ENCODE assay signal across 8 cellular contexts in the genomic region with DNA sequence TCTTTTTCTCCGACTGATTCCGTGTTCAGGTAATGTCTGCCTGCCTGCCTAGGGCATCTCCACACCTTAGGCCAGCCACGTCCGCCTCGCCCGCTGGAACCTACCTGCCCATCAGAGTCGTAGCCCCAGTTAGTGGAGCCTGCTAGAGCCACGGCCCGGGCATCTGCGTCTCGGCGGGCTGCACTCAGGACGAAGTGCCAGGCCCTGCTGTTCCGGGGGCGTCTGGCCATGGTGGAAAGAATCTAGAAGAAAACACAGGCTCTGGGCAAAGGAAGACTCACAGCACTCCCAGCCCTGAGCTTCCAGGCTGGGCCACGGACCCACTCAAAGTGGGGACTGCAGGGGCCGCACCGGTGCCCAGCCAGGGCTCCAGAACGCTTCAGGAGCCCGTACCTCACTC. TPM values are rescaled to one million over a fixed set of nuclear protein-coding genes. Genes with fewer than 3 reads are reported as not detected.
A peak's percentile ranks its signal among the peaks of the same experiment; 100 is the strongest.
DNase-seq lines count a peak whose midpoint lies in the region; ATAC-seq and TF ChIP-seq lines count a peak whose summit lies in the region.

No MANE protein-coding gene starts in this region.

- 13% methylated on average over 18 of the region's 20 CpGs for WGBS in mammary epithelial cell (ENCODE audit: low coverage, missing lambda C conversion rate)
- WGBS in lung, 2 donors = 63 to 79% methylated on average over 20 of the region's 20 CpGs
- 68% methylated on average over 14 of the region's 20 CpGs; no CpG with 5 or more reads in 1 of the 2 donors for WGBS in transverse colon (ENCODE audit: low coverage in 1 of 2), 2 donors

- H3K36me3 Mint-ChIP-seq in activated CD8-positive, alpha-beta memory T cell treated with anti-CD3 and anti-CD28 coated beads, Interleukin-2, amount 10 ng/mL, durations not matched to agents 7 days and 5 days = no peaks in the 10 kb centered on the region

- POLR2A ChIA-PET in HEK293T (lab: Yijun Ruan, JAX) = interaction anchor here (2.3 to 3.3 kb wide), 2 partner anchors 9 to 75 kb away, joined by 11 to 71 read pairs; partner anchors contain the start of genes EME2, MAPK8IP3, MRPS34 and NME3

- no peak for TF ChIP-seq EP300 in transverse colon (IDR thresholded peaks at IDR 0.05; ENCODE audit: low read depth)

- H3K9me3 ChIP-seq in mammary epithelial cell (replicated peaks; ENCODE audit: insufficient read depth, low read length) (no peaks in the 10 kb centered on the region), lung (ENCODE audit: control insufficient read depth in 2 of 2, insufficient read depth in 1 of 2, low read length in 1 of 2) (no peaks in the 10 kb centered on the region), transverse colon (no peaks in the 10 kb centered on the region)

- CTCF ChIA-PET in activated CD8-positive, alpha-beta memory T cell treated with anti-CD3 and anti-CD28 coated beads, Interleukin-2, amount 10 ng/mL, durations not matched to agents 7 days and 5 days (lab: Charles Lee) = interaction anchor here (2.2 to 2.7 kb wide), 2 partner anchors 9 to 43 kb away, joined by 11 to 47 read pairs; partner anchors contain the start of genes EME2, MRPS34 and NME3
- CTCF ChIA-PET in mammary epithelial cell (lab: Charles Lee; ENCODE audit: low non-redundant PET) (no interaction called here), HEK293T (lab: Yijun Ruan, JAX) (no interaction called here)

- peaks cover 24% of the 10 kb centered on the region for H3K4me1 Mint-ChIP-seq in activated CD8-positive, alpha-beta memory T cell treated with anti-CD3 and anti-CD28 coated beads, Interleukin-2, amount 10 ng/mL, durations not matched to agents 7 days and 5 days

- TF ChIP-seq POLR2A in transverse colon (IDR thresholded peaks at IDR 0.05) = no peak

- DNase-seq in activated CD8-positive, alpha-beta memory T cell treated with anti-CD3 and anti-CD28 coated beads, Interleukin-2, amount 10 ng/mL, durations not matched to agents 7 days and 5 days = no peak
- DNase-seq in activated CD8-positive, alpha-beta memory T cell treated with anti-CD3 and anti-CD28 coated beads for 24 hours = no peak
- DNase-seq in mammary epithelial cell (no peak), lung (ENCODE audit: low spot score) (no peak), transverse colon (no peak), A172 (ENCODE audit: low spot score) (no peak), HEK293T (ENCODE audit: extremely low spot score) (no peak), H4 (ENCODE audit: low spot score) (no peak)

- ATAC-seq in activated CD8-positive, alpha-beta memory T cell treated with anti-CD3 and anti-CD28 coated beads, Interleukin-2, amount 10 ng/mL, durations not matched to agents 7 days and 5 days = no peak
- ATAC-seq in lung (ENCODE audit: insufficient read depth, low FRiP score) = no peak

- H3K4me3 ChIP-seq in mammary epithelial cell (replicated peaks in 1 of 3; ENCODE audit: insufficient read depth in 1 of 3, low read depth in 2 of 3, low read length in 3 of 3) (peak overlapping the region; percentile 53 to 83 (median 76)), lung (peak overlapping the region; percentile 81), transverse colon (peak overlapping the region; percentile 70 to 95 (median 86))

- H3K4me2 ChIP-seq in mammary epithelial cell (ENCODE audit: insufficient read depth, low read depth, low read length) = peak overlapping the region; percentile 90

- TF ChIP-seq CTCF in mammary epithelial cell (conservative IDR thresholded peaks at IDR 0.05 in 1 of 2, IDR thresholded peaks at IDR 0.05 in 1 of 2; ENCODE audit: extremely low read depth in 1 of 2, insufficient read depth in 1 of 2, low read depth in 1 of 2, low read length in 2 of 2) (no peak), lung (IDR thresholded peaks at IDR 0.05; ENCODE audit: control extremely low read depth, extremely low read depth) (no peak), transverse colon (IDR thresholded peaks at IDR 0.05) (no peak)

- no peaks in the 10 kb centered on the region for H3K9me3 Mint-ChIP-seq in activated CD8-positive, alpha-beta memory T cell treated with anti-CD3 and anti-CD28 coated beads, Interleukin-2, amount 10 ng/mL, durations not matched to agents 7 days and 5 days (ENCODE audit: low read depth)

- intact Hi-C loops in mammary epithelial cell (cut with micrococcal nuclease) (no loop called here), transverse colon (cut with DNase I; ENCODE audit: low total_unique reads) (no loop called here)

- BruUV-seq in mammary epithelial cell (replicated peaks; lab: Mats Ljungman, UMichigan) = no TSS peak

- peak overlapping the region; percentile 82 for H3K4me3 Mint-ChIP-seq in activated CD8-positive, alpha-beta memory T cell treated with anti-CD3 and anti-CD28 coated beads, Interleukin-2, amount 10 ng/mL, durations not matched to agents 7 days and 5 days

- H3K27ac ChIP-seq in mammary epithelial cell (ENCODE audit: insufficient read depth, low read depth, low read length) (no peak overlapping the region), lung (ENCODE audit: low read depth in 1 of 2, low read length in 1 of 2) (peak overlapping the region in 1 of 2 donors; percentile 78), transverse colon (peak overlapping the region; percentile 89 to 95 (median 92))

- dilution Hi-C loops in mammary epithelial cell (cut with HindIII; ENCODE audit: low sequenced_read_pairs) = loop anchor here (5.0 kb wide), 2 partner anchors 76 to 79 kb away; no protein-coding TSS in a partner anchor

- H3K4me1 ChIP-seq in mammary epithelial cell (ENCODE audit: insufficient read depth, low read length) (peaks cover 30% of the 10 kb centered on the region), lung (ENCODE audit: control insufficient read depth in 2 of 2, insufficient read depth in 2 of 2, low read length in 2 of 2) (peaks cover 0 to 9% of the 10 kb centered on the region in 2 donors), transverse colon (peaks cover 7 to 27% (median 21%) of the 10 kb centered on the region in 4 donors)

- H3K27me3 ChIP-seq in mammary epithelial cell (ENCODE audit: insufficient read depth, low read length) (no peaks in the 10 kb centered on the region), lung (ENCODE audit: control insufficient read depth, insufficient read depth) (no peaks in the 10 kb centered on the region), transverse colon (no peaks in the 10 kb centered on the region)

- H3K79me2 ChIP-seq in mammary epithelial cell (ENCODE audit: insufficient read depth, low read length) = peaks cover 55% of the 10 kb centered on the region

- H4K20me1 ChIP-seq in mammary epithelial cell (ENCODE audit: insufficient read depth, low read length) = no peaks in the 10 kb centered on the region

- H3K27me3 Mint-ChIP-seq in activated CD8-positive, alpha-beta memory T cell treated with anti-CD3 and anti-CD28 coated beads, Interleukin-2, amount 10 ng/mL, durations not matched to agents 7 days and 5 days = no peaks in the 10 kb centered on the region

- H3K36me3 ChIP-seq in mammary epithelial cell (ENCODE audit: insufficient read depth, low read length) = no peaks in the 10 kb centered on the region
- peaks cover 4 to 37% of the 10 kb centered on the region in 2 donors for H3K36me3 ChIP-seq in lung (ENCODE audit: control insufficient read depth in 2 of 2, insufficient read depth in 2 of 2, low read length in 2 of 2)
- peaks cover 0 to 10% (median 5%) of the 10 kb centered on the region in 4 donors for H3K36me3 ChIP-seq in transverse colon

- peak overlapping the region; percentile 54 for H3K9ac ChIP-seq in mammary epithelial cell (ENCODE audit: insufficient read depth, low read length)

- peak overlapping the region; percentile 84 for H3K27ac Mint-ChIP-seq in activated CD8-positive, alpha-beta memory T cell treated with anti-CD3 and anti-CD28 coated beads, Interleukin-2, amount 10 ng/mL, durations not matched to agents 7 days and 5 days

- in situ Hi-C loops in mammary epithelial cell (cut with MboI; ENCODE audit: low sequenced_read_pairs in 2 of 2) (no loop called here), transverse colon (cut with MboI; ENCODE audit: low pct_ligation_motif_present in 1 of 4, low pct_unique_long_range_greater_than_20kb in 1 of 4, low sequenced_read_pairs in 3 of 4) (no loop called here)

- no peak overlapping the region for H2AFZ ChIP-seq in mammary epithelial cell (ENCODE audit: low read depth, low read length)

RNA-seq across cellular contexts. Expression of gene SPSB3, which starts 1.1 kb away (rescaled TPM):
- total RNA-seq in activated CD8-positive, alpha-beta memory T cell treated with anti-CD3 and anti-CD28 coated beads, Interleukin-2, amount 10 ng/mL, durations not matched to agents 7 days and 5 days = 10 to 100 TPM; 35.7 to 36.5 TPM
- total RNA-seq in mammary epithelial cell = 10 to 100 TPM; 20.9 to 43.0 TPM
- 23.2 TPM for polyA plus RNA-seq in mammary epithelial cell
- polyA minus RNA-seq in mammary epithelial cell = 2.4 TPM
- total RNA-seq in lung = 10 to 100 TPM; 39.8 to 55.3 TPM
- polyA plus RNA-seq in lung = 10 to 100 TPM; 46.5 to 76.1 TPM
- total RNA-seq in transverse colon = 100 to 1,000 TPM; 101 to 289 (median 125) TPM
- 36.7 and 37.9 TPM in 2 replicates for total RNA-seq in A172 (2014; rRNA removed; shearing (Covaris generic))
- total RNA-seq in H4 (2014; rRNA removed; shearing (Covaris generic)) = 20.1 and 23.9 TPM in 2 replicates

RNA-seq across cellular contexts. Expression of gene NUBP2, which starts 1.5 kb away (rescaled TPM):
- 10 to 100 TPM; 52.5 to 64.0 TPM for total RNA-seq in activated CD8-positive, alpha-beta memory T cell treated with anti-CD3 and anti-CD28 coated beads, Interleukin-2, amount 10 ng/mL, durations not matched to agents 7 days and 5 days
- total RNA-seq in mammary epithelial cell (10 to 100 TPM; 64.3 to 67.0 TPM), lung (10 to 100 TPM; 38.9 to 64.2 TPM), transverse colon (100 to 1,000 TPM in 1 of 4 donors, 10 to 100 TPM in 3; 15.3 to 165 (median 59.6) TPM)
- polyA plus RNA-seq in mammary epithelial cell (56.6 TPM), lung (10 to 100 TPM; 67.1 to 70.2 TPM)
- 5.5 TPM for polyA minus RNA-seq in mammary epithelial cell
- 161 and 195 TPM in 2 replicates for total RNA-seq in A172 (2014; rRNA removed; shearing (Covaris generic))
- total RNA-seq in H4 (2014; rRNA removed; shearing (Covaris generic)) = 38.9 and 112 TPM in 2 replicates

RNA-seq across cellular contexts. Expression of gene MRPS34, which starts 8.3 kb away (rescaled TPM):
- total RNA-seq in activated CD8-positive, alpha-beta memory T cell treated with anti-CD3 and anti-CD28 coated beads, Interleukin-2, amount 10 ng/mL, durations not matched to agents 7 days and 5 days = 100 to 1,000 TPM; 134 to 154 TPM
- 10 to 100 TPM; 34.7 to 99.4 TPM for total RNA-seq in mammary epithelial cell
- 90.3 TPM for polyA plus RNA-seq in mammary epithelial cell
- polyA minus RNA-seq in mammary epithelial cell = 59.3 TPM
- 10 to 100 TPM; 40.1 to 90.7 TPM for total RNA-seq in lung
- 100 to 1,000 TPM; 110 TPM for polyA plus RNA-seq in lung
- total RNA-seq in transverse colon = 100 to 1,000 TPM; 102 to 253 (median 121) TPM
- total RNA-seq in A172 (2014; rRNA removed; shearing (Covaris generic)) = 208 and 223 TPM in 2 replicates
- total RNA-seq in H4 (2014; rRNA removed; shearing (Covaris generic)) = 114 and 125 TPM in 2 replicates

RNA-seq across cellular contexts. Expression of gene EME2, which starts 8.6 kb away (rescaled TPM):
- total RNA-seq in activated CD8-positive, alpha-beta memory T cell treated with anti-CD3 and anti-CD28 coated beads, Interleukin-2, amount 10 ng/mL, durations not matched to agents 7 days and 5 days = 10 to 100 TPM; 22.3 to 34.6 TPM
- total RNA-seq in mammary epithelial cell (10 to 100 TPM; 17.2 to 29.0 TPM), lung (10 to 100 TPM; 10.0 to 30.2 TPM), transverse colon (100 to 1,000 TPM in 1 of 4 donors, 10 to 100 TPM in 3; 23.6 to 173 (median 45.4) TPM)
- polyA plus RNA-seq in mammary epithelial cell (7.0 TPM), lung (1 to 10 TPM; 8.6 to 9.5 TPM)
- 2.3 TPM for polyA minus RNA-seq in mammary epithelial cell
- 7.8 and 15.8 TPM in 2 replicates for total RNA-seq in A172 (2014; rRNA removed; shearing (Covaris generic))
- total RNA-seq in H4 (2014; rRNA removed; shearing (Covaris generic)) = 0.90 and 1.2 TPM in 2 replicates

RNA-seq across cellular contexts. Expression of gene NME3, which starts 9.9 kb away (rescaled TPM):
- 10 to 100 TPM; 46.0 to 50.4 TPM for total RNA-seq in activated CD8-positive, alpha-beta memory T cell treated with anti-CD3 and anti-CD28 coated beads, Interleukin-2, amount 10 ng/mL, durations not matched to agents 7 days and 5 days
- 10 to 100 TPM; 23.4 to 26.2 TPM for total RNA-seq in mammary epithelial cell
- polyA plus RNA-seq in mammary epithelial cell = 18.8 TPM
- 1.4 TPM for polyA minus RNA-seq in mammary epithelial cell
- total RNA-seq in lung = 10 to 100 TPM; 25.1 to 66.1 TPM
- 100 to 1,000 TPM in 1 of 2 donors, 10 to 100 TPM in 1; 67.6 to 197 TPM for polyA plus RNA-seq in lung
- total RNA-seq in transverse colon = 100 to 1,000 TPM; 116 to 286 (median 132) TPM
- 1.3 and 4.6 TPM in 2 replicates for total RNA-seq in A172 (2014; rRNA removed; shearing (Covaris generic))
- total RNA-seq in H4 (2014; rRNA removed; shearing (Covaris generic)) = 0.50 TPM in 1 of 2 replicates, not detected in the other
